In the genomic region with DNA sequence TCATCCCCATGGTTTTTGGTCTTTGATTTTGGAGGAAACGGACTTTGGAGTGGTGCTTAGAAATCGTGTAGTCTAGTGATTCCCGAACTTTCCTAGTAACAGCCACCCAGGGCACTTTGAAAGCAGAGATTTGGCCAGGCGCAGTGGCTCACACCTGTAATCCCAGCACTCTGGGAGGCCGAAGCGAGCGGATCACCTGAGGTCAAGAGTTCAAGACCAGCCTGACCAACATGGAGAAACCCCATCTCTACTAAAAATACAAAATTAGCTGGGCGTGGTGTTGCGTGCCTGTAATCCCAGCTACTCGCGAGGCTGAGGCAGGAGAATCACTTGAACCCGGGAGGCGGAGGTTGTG, we compare ENCODE assay signal across 6 cellular contexts. TPM values are rescaled to one million over a fixed set of nuclear protein-coding genes. Genes with fewer than 3 reads are reported as not detected.
DNase-seq lines count a peak whose midpoint lies in the region; ATAC-seq and TF ChIP-seq lines count a peak whose summit lies in the region.
"Not testable (repeated sequence)": the region's sequence is repeated elsewhere in the genome, so short reads cannot be mapped to it uniquely, and the experiment has no call there.

No MANE protein-coding gene starts in this region.

- H3K4me1 Mint-ChIP-seq in T-cell (peaks cover 26 to 36% (median 36%) of the 10 kb centered on the region in 3 donors), neural crest cell (peaks cover 33% of the 10 kb centered on the region)

- H3K4me1 ChIP-seq in left ventricle myocardium inferior (peaks cover 45% of the 10 kb centered on the region), tibial artery (peaks cover 0 to 24% (median 20%) of the 10 kb centered on the region in 4 donors)

- H3K27me3 Mint-ChIP-seq in T-cell; neural crest cell (ENCODE audit: low read depth): not testable (repeated sequence)

- peaks cover 25% of the 10 kb centered on the region for H3K36me3 Mint-ChIP-seq in T-cell
- not testable (repeated sequence) for H3K36me3 Mint-ChIP-seq in neural crest cell (ENCODE audit: low read depth)

- peak overlapping the region; percentile 93 for H3K27ac ChIP-seq in brain microvascular endothelial cell
- H3K27ac ChIP-seq in left ventricle myocardium inferior (replicated peaks) = peak overlapping the region; percentile 99
- H3K27ac ChIP-seq in tibial artery = peak overlapping the region; percentile 88 to 92

- ATAC-seq in T-cell (replicated peaks in 1 of 4) = not testable (repeated sequence)

- H3K4me3 ChIP-seq in GM12865 (ENCODE audit: low read depth, low read length) (peak overlapping the region; percentile 76), brain microvascular endothelial cell (ENCODE audit: low read depth, low read length) (peak overlapping the region; percentile 96), left ventricle myocardium inferior (peak overlapping the region; percentile 87), tibial artery (peak overlapping the region; percentile 79 to 80)

- H3K36me3 ChIP-seq in brain microvascular endothelial cell (replicated peaks) (peaks cover 20% of the 10 kb centered on the region), left ventricle myocardium inferior (peaks cover 60% of the 10 kb centered on the region), tibial artery (peaks cover 11 to 46% (median 39%) of the 10 kb centered on the region in 3 donors)

- in situ Hi-C loops in brain microvascular endothelial cell (cut with HindIII; ENCODE audit: low pct_ligation_motif_present, low sequenced_read_pairs) = not testable (repeated sequence)

- H3K4me3 Mint-ChIP-seq in T-cell (peak overlapping the region; percentile 89 to 99 (median 95)), neural crest cell (peak overlapping the region; percentile 100)

- intact Hi-C loops in left ventricle myocardium inferior (cut with micrococcal nuclease); tibial artery (cut with DNase I; ENCODE audit: low total_unique reads): not testable (repeated sequence)

- not testable (repeated sequence) for H3K27me3 ChIP-seq in brain microvascular endothelial cell (replicated peaks); left ventricle myocardium inferior (ENCODE audit: low read depth); tibial artery

- H3K9me3 ChIP-seq in left ventricle myocardium inferior (replicated peaks); tibial artery: not testable (repeated sequence)

- H3K9me3 Mint-ChIP-seq in T-cell, neural crest cell: not testable (repeated sequence)

- H3K27ac Mint-ChIP-seq in T-cell (peak overlapping the region; percentile 100), neural crest cell (ENCODE audit: unreplicated experiment) (peak overlapping the region; percentile 100)

- POLR2A ChIA-PET in T-cell (lab: Charles Lee) = interaction anchor here in 1 of 2 donors (0.6 kb wide), 1 partner anchor 184 kb away, joined by 5 read pairs; no protein-coding TSS in a partner anchor

- DNase-seq in GM12865 (ENCODE audit: low read depth); T-cell; brain microvascular endothelial cell; left ventricle myocardium inferior; neural crest cell (ENCODE audit: low read depth, low spot score); tibial artery: not testable (repeated sequence)

- not testable (repeated sequence) for TF ChIP-seq CTCF in GM12865 (IDR thresholded peaks at IDR 0.05; ENCODE audit: insufficient read depth, low read depth, low read length, missing control alignments); brain microvascular endothelial cell (IDR thresholded peaks at IDR 0.05; ENCODE audit: low read depth, low read length, missing control alignments); left ventricle myocardium inferior (IDR thresholded peaks at IDR 0.05; ENCODE audit: borderline replicate concordance); neural crest cell (conservative IDR thresholded peaks at IDR 0.05); tibial artery (IDR thresholded peaks at IDR 0.05)

- CTCF ChIA-PET in T-cell (lab: Charles Lee) = interaction anchor here in 1 of 2 donors (0.6 to 2.0 kb wide), 3 partner anchors 26 to 58 kb away, joined by 6 to 12 read pairs (median 7); partner anchors contain the start of gene KIAA1191

RNA-seq across cellular contexts. Expression of gene HIGD2A, which starts 1.2 kb away (rescaled TPM):
- total RNA-seq in T-cell (100 to 1,000 TPM in 2 of 5 donors, 10 to 100 TPM in 3; 88.5 to 117 (median 95.4) TPM), left ventricle myocardium inferior (217 TPM), neural crest cell (91.2 and 92.5 TPM in 2 replicates)

RNA-seq across cellular contexts. Expression of gene NOP16, which starts 1.3 kb away (rescaled TPM):
- total RNA-seq in T-cell = 10 to 100 TPM; 10.4 to 29.3 (median 28.3) TPM
- 19.1 TPM for total RNA-seq in left ventricle myocardium inferior
- total RNA-seq in neural crest cell = 40.9 and 42.4 TPM in 2 replicates

RNA-seq across cellular contexts. Expression of gene ARL10, which starts 24.5 kb away (rescaled TPM):
- 10 to 100 TPM in 4 of 5 donors, 1 to 10 TPM in 1; 9.9 to 20.0 (median 18.0) TPM for total RNA-seq in T-cell
- 6.0 TPM for total RNA-seq in left ventricle myocardium inferior
- total RNA-seq in neural crest cell = 37.2 and 40.0 TPM in 2 replicates

RNA-seq across cellular contexts. Expression of gene CLTB, which starts 26.6 kb away (rescaled TPM):
- total RNA-seq in T-cell = 10 to 100 TPM; 43.9 to 73.5 (median 45.6) TPM
- total RNA-seq in left ventricle myocardium inferior = 216 TPM
- total RNA-seq in neural crest cell = 31.6 and 36.0 TPM in 2 replicates

RNA-seq across cellular contexts. Expression of gene KIAA1191, which starts 28.2 kb away (rescaled TPM):
- 10 to 100 TPM; 66.4 to 79.3 (median 72.8) TPM for total RNA-seq in T-cell
- 91.6 TPM for total RNA-seq in left ventricle myocardium inferior
- 112 and 118 TPM in 2 replicates for total RNA-seq in neural crest cell
